In genomic region chr18:13316066-13316465, GRCh38 we compare ENCODE assay signal across 27 cellular contexts.
"Had no signal": no experiment of that assay in that cellular context is flagged by ENCODE, and none has a peak within 500 bp of the region (broad histone marks: within the 10 kb centered on the region; RNA-seq: fewer than 3 reads in every experiment).

No MANE protein-coding gene starts in this region.

- DNase-seq: activated CD4-positive, alpha-beta T cell treated with anti-CD3 and anti-CD28 coated beads for 36 hours; activated CD4-positive, CD25-positive, alpha-beta regulatory T cell; activated CD8-positive, alpha-beta memory T cell treated with anti-CD3 and anti-CD28 coated beads, Interleukin-2, amount 10 ng/mL, durations not matched to agents 7 days and 5 days; activated CD8-positive, alpha-beta T cell treated with anti-CD3 and anti-CD28 coated beads, Interleukin-2, amount 10 ng/mL, durations not matched to agents 7 days and 5 days; activated naive CD4-positive, alpha-beta T cell; central memory CD4-positive, alpha-beta T cell; foreskin fibroblast; head of caudate nucleus; hypothalamus; immature natural killer cell; kidney; left colon; naive thymus-derived CD4-positive, alpha-beta T cell; pancreas; retina; sigmoid colon; small intestine; stimulated activated CD4-positive, alpha-beta T cell treated with anti-CD3 and anti-CD28 coated beads, Interleukin-4, amount 100 ng/mL, for 24 hours had no signal

- ATAC-seq: activated CD4-positive, alpha-beta T cell treated with anti-CD3 and anti-CD28 coated beads for 36 hours; activated CD8-positive, alpha-beta memory T cell treated with anti-CD3 and anti-CD28 coated beads, Interleukin-2, amount 10 ng/mL, durations not matched to agents 7 days and 5 days; activated CD8-positive, alpha-beta T cell treated with anti-CD3 and anti-CD28 coated beads, Interleukin-2, amount 10 ng/mL, durations not matched to agents 7 days and 5 days; activated naive CD4-positive, alpha-beta T cell treated with anti-CD3 and anti-CD28 coated beads, Interleukin-2, amount 50 U/mL, for 72 hours; esophagus mucosa; left colon; naive thymus-derived CD4-positive, alpha-beta T cell; pancreas; stimulated activated effector memory CD8-positive, alpha-beta T cell treated with anti-CD3 and anti-CD28 coated beads, Interleukin-12 subunit alpha, Interleukin-12 subunit beta, amount 100 ng/mL, for 72 hours had no signal

- H3K4me3 ChIP-seq: breast epithelium, pancreas, prostate gland, sigmoid colon, thoracic aorta, vagina had no signal

- H3K36me3 ChIP-seq: breast epithelium, pancreas, prostate gland, sigmoid colon, thoracic aorta, vagina had no signal

- H3K27me3 ChIP-seq: breast epithelium, pancreas, sigmoid colon, vagina had no signal

- H3K9me3 ChIP-seq: pancreas, prostate gland, sigmoid colon, vagina had no signal

- FAIRE-seq: endothelial cell of umbilical vein, kidney, pancreas, small intestine, TTC549 had no signal

- H3K4me1 ChIP-seq: breast epithelium, pancreas, prostate gland had no signal

- H3K27ac ChIP-seq: breast epithelium, pancreas, prostate gland, sigmoid colon, thoracic aorta, vagina had no signal
